In genomic region chr9:134268308-134268724, GRCh38 we compare ENCODE assay signal across 10 cellular contexts. TPM values are rescaled to one million over a fixed set of nuclear protein-coding genes. Genes with fewer than 3 reads are reported as not detected.
DNase-seq lines count a peak whose midpoint lies in the region; ATAC-seq and TF ChIP-seq lines count a peak whose summit lies in the region.
"Had no signal": no experiment of that assay in that cellular context is flagged by ENCODE, and none has a peak within 500 bp of the region (broad histone marks: within the 10 kb centered on the region; RNA-seq: fewer than 3 reads in every experiment).

No MANE protein-coding gene starts in this region.

- peaks cover 0 to 7% (median 0%) of the 10 kb centered on the region in 5 donors for H3K36me3 Mint-ChIP-seq in naive thymus-derived CD4-positive, alpha-beta T cell
- no peaks in the 10 kb centered on the region for H3K36me3 Mint-ChIP-seq in endothelial cell (ENCODE audit: low read depth, unreplicated experiment)
- no peaks in the 10 kb centered on the region for H3K36me3 Mint-ChIP-seq in CD8-positive, alpha-beta T cell

- no peaks in the 10 kb centered on the region for H3K9me3 ChIP-seq in OCI-LY7 (ENCODE audit: low read length)
- no peaks in the 10 kb centered on the region for H3K9me3 ChIP-seq in naive thymus-derived CD4-positive, alpha-beta T cell (ENCODE audit: control insufficient read depth in 2 of 3, low read length in 3 of 3)
- H3K9me3 ChIP-seq in CD8-positive, alpha-beta T cell (ENCODE audit: low read length) = no peaks in the 10 kb centered on the region

- no peak for TF ChIP-seq CTCF in OCI-LY7 (conservative IDR thresholded peaks at IDR 0.05; ENCODE audit: low read length)
- no peak for TF ChIP-seq CTCF in endothelial cell (IDR thresholded peaks at IDR 0.05; ENCODE audit: unreplicated experiment)
- no peak for TF ChIP-seq CTCF in CD8-positive, alpha-beta T cell (IDR thresholded peaks at IDR 0.05)

- DNase-seq in OCI-LY7 (ENCODE audit: low spot score) (peak; percentile 76), AG08395 (ENCODE audit: low spot score) (no peak), occipital lobe (lab: John Stamatoyannopoulos, UW) (no peak), endothelial cell (ENCODE audit: low spot score) (no peak)
- DNase-seq in naive thymus-derived CD4-positive, alpha-beta T cell = no peak
- no peak for DNase-seq in CD8-positive, alpha-beta T cell
- DNase-seq: DMS153, NCI-H345 had no signal

- peaks cover 0 to 14% (median 0%) of the 10 kb centered on the region in 7 donors for H3K4me1 Mint-ChIP-seq in naive thymus-derived CD4-positive, alpha-beta T cell
- no peaks in the 10 kb centered on the region for H3K4me1 Mint-ChIP-seq in endothelial cell (ENCODE audit: unreplicated experiment)
- H3K4me1 Mint-ChIP-seq in CD8-positive, alpha-beta T cell (ENCODE audit: low read depth) = peaks cover 4% of the 10 kb centered on the region

- CTCF ChIA-PET in OCI-LY7 (lab: Charles Lee; ENCODE audit: unreplicated experiment) = no interaction called here
- CTCF ChIA-PET in naive thymus-derived CD4-positive, alpha-beta T cell (lab: Charles Lee) = interaction anchor here (0.6 kb wide), 1 partner anchor 178 kb away, joined by 3 read pairs; no protein-coding TSS in a partner anchor
- CTCF ChIA-PET in CD8-positive, alpha-beta T cell (lab: Charles Lee) = interaction anchor here (1.2 kb wide), 1 partner anchor 98 kb away, joined by 6 read pairs; no protein-coding TSS in a partner anchor

- peaks cover 0 to 4% (median 0%) of the 10 kb centered on the region in 11 donors for H3K9me3 Mint-ChIP-seq in naive thymus-derived CD4-positive, alpha-beta T cell
- H3K9me3 Mint-ChIP-seq in endothelial cell (ENCODE audit: unreplicated experiment) = no peaks in the 10 kb centered on the region
- no peaks in the 10 kb centered on the region for H3K9me3 Mint-ChIP-seq in CD8-positive, alpha-beta T cell

- H3K27ac ChIP-seq in OCI-LY7 (ENCODE audit: low read depth, low read length, poor library complexity, severe bottlenecking) = peak overlapping the region; percentile 47
- H3K27ac ChIP-seq in naive thymus-derived CD4-positive, alpha-beta T cell (ENCODE audit: low read depth, low read length) = no peak overlapping the region
- H3K27ac ChIP-seq in CD8-positive, alpha-beta T cell (ENCODE audit: low read depth, low read length) = no peak overlapping the region

- H3K36me3 ChIP-seq in OCI-LY7 (ENCODE audit: insufficient read depth, low read length) = no peaks in the 10 kb centered on the region
- H3K36me3 ChIP-seq in naive thymus-derived CD4-positive, alpha-beta T cell (ENCODE audit: control insufficient read depth in 2 of 3, insufficient read depth in 3 of 3, low read length in 3 of 3) = no peaks in the 10 kb centered on the region
- no peaks in the 10 kb centered on the region for H3K36me3 ChIP-seq in CD8-positive, alpha-beta T cell (ENCODE audit: insufficient read depth, low read length)

- no peak overlapping the region for H3K27ac Mint-ChIP-seq in naive thymus-derived CD4-positive, alpha-beta T cell
- H3K27ac Mint-ChIP-seq in endothelial cell (ENCODE audit: unreplicated experiment) = no peak overlapping the region
- no peak overlapping the region for H3K27ac Mint-ChIP-seq in CD8-positive, alpha-beta T cell

- intact Hi-C loops in OCI-LY7 (cut with micrococcal nuclease; ENCODE audit: unreplicated experiment) = no loop called here
- intact Hi-C loops in naive thymus-derived CD4-positive, alpha-beta T cell (cut with micrococcal nuclease) = no loop called here
- intact Hi-C loops in CD8-positive, alpha-beta T cell (cut with DNase I, micrococcal nuclease) = no loop called here

- no peak overlapping the region for H3K4me3 Mint-ChIP-seq in naive thymus-derived CD4-positive, alpha-beta T cell
- no peak overlapping the region for H3K4me3 Mint-ChIP-seq in endothelial cell (ENCODE audit: unreplicated experiment)
- no peak overlapping the region for H3K4me3 Mint-ChIP-seq in CD8-positive, alpha-beta T cell

- BruUV-seq in OCI-LY7 (replicated peaks; lab: Mats Ljungman, UMichigan) = no TSS peak

- no peaks in the 10 kb centered on the region for H4K20me1 ChIP-seq in OCI-LY7 (ENCODE audit: insufficient read depth, low read length)

- ATAC-seq in GM18508 (IDR thresholded peaks at IDR 0.05; ENCODE audit: insufficient read depth, unreplicated experiment) (peak; percentile 52), HG02759 (IDR thresholded peaks at IDR 0.05; ENCODE audit: unreplicated experiment) (peak; percentile 87)
- peak; percentile 71 for ATAC-seq in naive thymus-derived CD4-positive, alpha-beta T cell
- ATAC-seq in CD8-positive, alpha-beta T cell = no peak

- no peaks in the 10 kb centered on the region for H3K9me2 ChIP-seq in OCI-LY7 (ENCODE audit: insufficient read depth, low read length)

- no peaks in the 10 kb centered on the region for H3K79me2 ChIP-seq in OCI-LY7 (ENCODE audit: insufficient read depth, low read depth, low read length)

- H3K4me3 ChIP-seq in OCI-LY7 (ENCODE audit: low read depth, low read length, poor library complexity, severe bottlenecking) = no peak overlapping the region
- no peak overlapping the region for H3K4me3 ChIP-seq in naive thymus-derived CD4-positive, alpha-beta T cell (ENCODE audit: low read length)
- H3K4me3 ChIP-seq in CD8-positive, alpha-beta T cell (ENCODE audit: low read depth, low read length) = no peak overlapping the region

- POLR2A ChIA-PET in OCI-LY7 (lab: Charles Lee) = interaction anchor here (1.0 to 1.1 kb wide), 2 partner anchors 31 to 53 kb away, joined by 3 read pairs; no protein-coding TSS in a partner anchor
- POLR2A ChIA-PET in naive thymus-derived CD4-positive, alpha-beta T cell (lab: Charles Lee) = no interaction called here
- POLR2A ChIA-PET in CD8-positive, alpha-beta T cell (lab: Charles Lee) = no interaction called here

- peak overlapping the region; percentile 39; the same call in 1 of the 2 replicates for H3K4me2 ChIP-seq in OCI-LY7 (ENCODE audit: low read length)

- H2AFZ ChIP-seq in OCI-LY7 (ENCODE audit: low read length) = no peak overlapping the region

- H3K27me3 ChIP-seq in naive thymus-derived CD4-positive, alpha-beta T cell (ENCODE audit: control insufficient read depth in 2 of 2, insufficient read depth in 2 of 2, low read length in 2 of 2) = no peaks in the 10 kb centered on the region
- H3K27me3 ChIP-seq in CD8-positive, alpha-beta T cell (ENCODE audit: insufficient read depth, low read length) = peaks cover 5% of the 10 kb centered on the region

- H3K27me3 Mint-ChIP-seq in naive thymus-derived CD4-positive, alpha-beta T cell = peaks cover 6 to 25% (median 13%) of the 10 kb centered on the region in 5 donors
- peaks cover 10% of the 10 kb centered on the region for H3K27me3 Mint-ChIP-seq in endothelial cell (ENCODE audit: unreplicated experiment)
- H3K27me3 Mint-ChIP-seq in CD8-positive, alpha-beta T cell (ENCODE audit: low read depth) = peaks cover 29% of the 10 kb centered on the region

- H3K4me1 ChIP-seq in OCI-LY7 (ENCODE audit: insufficient read depth, low read length, poor library complexity, severe bottlenecking) = peaks cover 15% of the 10 kb centered on the region
- H3K4me1 ChIP-seq in naive thymus-derived CD4-positive, alpha-beta T cell (ENCODE audit: control insufficient read depth in 2 of 2, insufficient read depth in 2 of 2, low read length in 2 of 2) = no peaks in the 10 kb centered on the region
- H3K4me1 ChIP-seq in CD8-positive, alpha-beta T cell (ENCODE audit: insufficient read depth, low read length) = no peaks in the 10 kb centered on the region

RNA-seq across cellular contexts. Expression of gene RXRA, which starts 57.9 kb away (rescaled TPM):
- 0.05 and 0.25 TPM in 2 replicates for total RNA-seq in OCI-LY7 (2014; rRNA removed; shearing (Covaris generic))
- total RNA-seq in OCI-LY7 (2022) (0.40 and 0.44 TPM in 2 replicates), occipital lobe (6.6 TPM), endothelial cell (ENCODE audit: unreplicated experiment) (83.3 TPM)
- total RNA-seq in naive thymus-derived CD4-positive, alpha-beta T cell = 10 to 100 TPM in 2 of 5 experiments, 1 to 10 TPM in 3; 5.9 to 59.5 (median 8.6) TPM
- under 1 TPM; 0.31 TPM for polyA plus RNA-seq in naive thymus-derived CD4-positive, alpha-beta T cell
- 10 to 100 TPM; 11.6 to 13.7 TPM for total RNA-seq in CD8-positive, alpha-beta T cell
